Comparison of ENCODE assay signal across 23 cellular contexts in genomic region chr4:139823345-139823744, GRCh38.
"Had no signal": no experiment of that assay in that cellular context is flagged by ENCODE, and none has a peak within 500 bp of the region (broad histone marks: within the 10 kb centered on the region; RNA-seq: fewer than 3 reads in every experiment).

No MANE protein-coding gene starts in this region.

- DNase-seq: activated CD4-positive, alpha-beta memory T cell treated with anti-CD3 and anti-CD28 coated beads for 36 hours; activated CD4-positive, alpha-beta T cell treated with anti-CD3 and anti-CD28 coated beads, Interleukin-2, amount 10 ng/mL, durations not matched to agents 7 days and 5 days; activated CD4-positive, CD25-positive, alpha-beta regulatory T cell; activated CD8-positive, alpha-beta memory T cell treated with anti-CD3 and anti-CD28 coated beads for 24 hours; activated effector memory CD4-positive, alpha-beta T cell treated with anti-CD3 and anti-CD28 coated beads, Interleukin-2, amount 50 U/mL, for 16 hours; activated naive CD4-positive, alpha-beta T cell treated with Interleukin-2 at 50 U/mL for 16 hours; activated naive CD8-positive, alpha-beta T cell treated with anti-CD3 and anti-CD28 coated beads, Interleukin-2, amount 50 U/mL, for 24 hours; activated T-cell treated with anti-CD3 and anti-CD28 coated beads, Interleukin-2, amount 50 U/mL, for 4 hours; amniotic stem cell; brain microvascular endothelial cell; KG1; NCI-H1048; NCI-H1694; NCI-H2029; NCI-H2107; NCI-H446; NCI-H524; Peyer's patch; SHP77 treated with DMSO at 0.1 percent for 48 hours; T-helper 1 cell had no signal

- ATAC-seq: activated naive CD4-positive, alpha-beta T cell treated with anti-CD3 and anti-CD28 coated beads, Interleukin-2, amount 50 U/mL, for 72 hours; activated naive CD8-positive, alpha-beta T cell treated with anti-CD3 and anti-CD28 coated beads, Interleukin-2, amount 50 U/mL, for 24 hours; activated T-cell treated with anti-CD3 and anti-CD28 coated beads, Interleukin-2, amount 50 U/mL, for 4 hours had no signal

- H3K4me3 ChIP-seq: ascending aorta, Peyer's patch had no signal

- H3K27ac ChIP-seq: ascending aorta, brain microvascular endothelial cell, Peyer's patch, VCaP had no signal

- H3K4me1 ChIP-seq: ascending aorta, Peyer's patch had no signal

- H3K27me3 ChIP-seq: ascending aorta, brain microvascular endothelial cell, Peyer's patch had no signal

- H3K9me3 ChIP-seq: ascending aorta, Peyer's patch had no signal

- H3K36me3 ChIP-seq: ascending aorta, brain microvascular endothelial cell, Peyer's patch had no signal
